In the genomic region with DNA sequence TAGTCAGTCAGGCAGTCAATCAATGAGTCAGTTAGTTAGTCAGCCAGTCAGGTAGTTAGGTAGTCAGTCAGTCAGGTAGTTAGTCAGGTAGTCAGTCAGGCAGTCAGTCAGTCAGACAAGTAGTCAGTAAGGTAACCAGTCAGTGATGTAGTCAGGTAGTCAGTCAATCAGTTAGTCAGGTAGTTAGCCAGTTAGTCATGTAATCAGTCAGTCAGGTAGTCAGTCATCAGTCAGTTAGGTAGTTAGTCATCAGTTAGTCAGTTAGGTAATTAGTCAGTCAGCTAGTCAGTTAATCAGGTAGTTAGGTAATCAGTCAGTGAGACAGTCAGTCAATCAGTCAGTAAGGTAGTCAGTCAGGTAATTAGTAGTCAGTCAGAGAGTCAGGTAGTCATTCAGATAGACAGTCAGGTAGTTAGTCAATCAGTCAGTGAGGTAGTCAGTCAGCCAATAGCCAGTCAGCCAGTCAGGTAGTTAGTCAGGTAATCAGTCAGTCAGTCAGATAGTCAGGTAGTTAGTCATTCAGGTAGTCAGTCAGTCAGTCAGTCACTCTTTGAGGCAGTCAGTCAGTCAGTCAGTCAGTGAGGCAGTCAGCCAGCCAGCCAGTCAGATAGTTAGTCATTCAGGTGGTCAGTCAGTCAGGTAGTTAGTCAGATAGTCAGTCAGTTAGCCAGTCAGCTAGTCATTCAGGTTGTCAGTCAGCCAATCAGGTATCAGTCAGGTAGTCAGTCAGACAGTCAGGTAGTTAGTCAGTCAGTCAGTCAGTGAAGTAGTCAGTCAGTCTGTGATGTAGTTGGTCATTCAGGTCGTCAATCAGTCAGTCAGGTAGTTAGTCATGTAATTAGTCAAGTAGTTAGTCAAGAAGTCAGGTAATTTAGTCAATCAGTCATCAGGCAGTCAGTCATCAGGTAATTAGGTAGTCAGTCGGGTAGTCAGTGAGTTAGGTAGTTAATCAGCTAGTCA, we compare ENCODE assay signal across 21 cellular contexts. TPM values are rescaled to one million over a fixed set of nuclear protein-coding genes. Genes with fewer than 3 reads are reported as not detected.
DNase-seq lines count a peak whose midpoint lies in the region; ATAC-seq and TF ChIP-seq lines count a peak whose summit lies in the region.
"Had no signal": no experiment of that assay in that cellular context is flagged by ENCODE, and none has a peak within 500 bp of the region (broad histone marks: within the 10 kb centered on the region; RNA-seq: fewer than 3 reads in every experiment).

No MANE protein-coding gene starts in this region.

- no peak for TF ChIP-seq CTCF in HEK293 (tag by site-specific recombination; IDR thresholded peaks at IDR 0.05)

- no peaks in the 10 kb centered on the region for H3K9me3 Mint-ChIP-seq in activated T-cell treated with anti-CD3 and anti-CD28 coated beads, Interleukin-2, amount 50 U/mL, for 24 hours
- no peaks in the 10 kb centered on the region for H3K9me3 Mint-ChIP-seq in activated T-cell treated with anti-CD3 and anti-CD28 coated beads, Interleukin-2, amount 50 U/mL, for 4 hours
- no peaks in the 10 kb centered on the region for H3K9me3 Mint-ChIP-seq in stimulated activated naive B cell treated with anti-CD40 and anti-IgM and Interleukin-4, amounts not matched to agents 10 μg/mL and 1 μg/mL and 100 μg/mL, for 72 hours

- no peaks in the 10 kb centered on the region for H3K27me3 Mint-ChIP-seq in activated T-cell treated with anti-CD3 and anti-CD28 coated beads, Interleukin-2, amount 50 U/mL, for 24 hours
- H3K27me3 Mint-ChIP-seq in activated T-cell treated with anti-CD3 and anti-CD28 coated beads, Interleukin-2, amount 50 U/mL, for 4 hours (ENCODE audit: low read depth), result no peaks in the 10 kb centered on the region
- H3K27me3 Mint-ChIP-seq in stimulated activated naive B cell treated with anti-CD40 and anti-IgM and Interleukin-4, amounts not matched to agents 10 μg/mL and 1 μg/mL and 100 μg/mL, for 72 hours, result no peaks in the 10 kb centered on the region

- H3K27ac ChIP-seq in HEK293 (ENCODE audit: extremely low read depth, low read depth, low read length), result no peak overlapping the region
- H3K27ac ChIP-seq: A549 had no signal

- H3K9me3 ChIP-seq in HEK293 (ENCODE audit: control insufficient read depth, insufficient read depth, low read depth, low read length), result no peaks in the 10 kb centered on the region
- H3K9me3 ChIP-seq: A549 had no signal

- peak; percentile 17 for DNase-seq in activated T-cell treated with anti-CD3 and anti-CD28 coated beads, Interleukin-2, amount 50 U/mL, for 24 hours
- no peak for DNase-seq in activated T-cell treated with anti-CD3 and anti-CD28 coated beads, Interleukin-2, amount 50 U/mL, for 4 hours
- peak; percentile 22 for DNase-seq in activated CD4-positive, CD25-positive, alpha-beta regulatory T cell treated with anti-CD3 and anti-CD28 coated beads, Interleukin-2, amount 50 U/mL, for 72 hours
- DNase-seq in mesenteric fat pad (ENCODE audit: low spot score), result peak; percentile 45
- DNase-seq in EL, result no peak
- DNase-seq in stimulated activated naive B cell treated with anti-CD40 and anti-IgM and Interleukin-4, amounts not matched to agents 10 μg/mL and 1 μg/mL and 100 μg/mL, for 72 hours, result no peak
- DNase-seq: DMS79, GOT3, MM.1S, NCI-H1048, NCI-H1417 treated with DMSO at 0.1 percent for 48 hours, NCI-H187 treated with DMSO at 0.1 percent for 48 hours, NCI-H2107, NCI-H446 treated with DMSO at 0.1 percent for 48 hours, NCI-H526 treated with DMSO at 0.1 percent for 48 hours, SHP77 had no signal

- H3K4me3 ChIP-seq in HEK293 (ENCODE audit: low read depth, low read length), result no peak overlapping the region
- H3K4me3 ChIP-seq: A549 had no signal

- no peaks in the 10 kb centered on the region for H3K4me1 Mint-ChIP-seq in activated T-cell treated with anti-CD3 and anti-CD28 coated beads, Interleukin-2, amount 50 U/mL, for 24 hours (ENCODE audit: low read depth)
- no peaks in the 10 kb centered on the region for H3K4me1 Mint-ChIP-seq in activated T-cell treated with anti-CD3 and anti-CD28 coated beads, Interleukin-2, amount 50 U/mL, for 4 hours (ENCODE audit: low read depth)
- H3K4me1 Mint-ChIP-seq in stimulated activated naive B cell treated with anti-CD40 and anti-IgM and Interleukin-4, amounts not matched to agents 10 μg/mL and 1 μg/mL and 100 μg/mL, for 72 hours, result no peaks in the 10 kb centered on the region

- POLR2A ChIA-PET in HEK293 (lab: Yijun Ruan, JAX), result no interaction called here

- H3K4me3 Mint-ChIP-seq in activated T-cell treated with anti-CD3 and anti-CD28 coated beads, Interleukin-2, amount 50 U/mL, for 24 hours, result no peak overlapping the region
- no peak overlapping the region for H3K4me3 Mint-ChIP-seq in activated T-cell treated with anti-CD3 and anti-CD28 coated beads, Interleukin-2, amount 50 U/mL, for 4 hours
- H3K4me3 Mint-ChIP-seq in stimulated activated naive B cell treated with anti-CD40 and anti-IgM and Interleukin-4, amounts not matched to agents 10 μg/mL and 1 μg/mL and 100 μg/mL, for 72 hours, result no peak overlapping the region

- no peaks in the 10 kb centered on the region for H3K36me3 ChIP-seq in HEK293 (ENCODE audit: control insufficient read depth in 2 of 2, insufficient read depth in 1 of 2, low read length in 2 of 2)
- H3K36me3 ChIP-seq: BE2C had no signal

- no peaks in the 10 kb centered on the region for H3K36me3 Mint-ChIP-seq in activated T-cell treated with anti-CD3 and anti-CD28 coated beads, Interleukin-2, amount 50 U/mL, for 24 hours (ENCODE audit: low read depth)
- H3K36me3 Mint-ChIP-seq in activated T-cell treated with anti-CD3 and anti-CD28 coated beads, Interleukin-2, amount 50 U/mL, for 4 hours (ENCODE audit: insufficient read depth), result no peaks in the 10 kb centered on the region
- no peaks in the 10 kb centered on the region for H3K36me3 Mint-ChIP-seq in stimulated activated naive B cell treated with anti-CD40 and anti-IgM and Interleukin-4, amounts not matched to agents 10 μg/mL and 1 μg/mL and 100 μg/mL, for 72 hours

- H3K4me1 ChIP-seq in HEK293 (ENCODE audit: control insufficient read depth, insufficient read depth, low read length), result no peaks in the 10 kb centered on the region
- H3K4me1 ChIP-seq: A549, BE2C had no signal

- CTCF ChIA-PET in HEK293 (lab: Yijun Ruan, JAX), result interaction anchor here (1.5 kb wide), 1 partner anchor 14 kb away, joined by 6 read pairs; no protein-coding TSS in a partner anchor

- ATAC-seq in activated T-cell treated with anti-CD3 and anti-CD28 coated beads, Interleukin-2, amount 50 U/mL, for 4 hours, result no peak
- no peak for ATAC-seq in stimulated activated naive B cell treated with anti-CD40 and anti-IgM and Interleukin-4, amounts not matched to agents 10 μg/mL and 1 μg/mL and 100 μg/mL, for 72 hours (replicated peaks)
- no peak for ATAC-seq in HG03108 (IDR thresholded peaks at IDR 0.05; ENCODE audit: unreplicated experiment)
- ATAC-seq: A549, HCT116 had no signal

- no peak overlapping the region for H3K27ac Mint-ChIP-seq in activated T-cell treated with anti-CD3 and anti-CD28 coated beads, Interleukin-2, amount 50 U/mL, for 24 hours
- H3K27ac Mint-ChIP-seq in stimulated activated naive B cell treated with anti-CD40 and anti-IgM and Interleukin-4, amounts not matched to agents 10 μg/mL and 1 μg/mL and 100 μg/mL, for 72 hours, result no peak overlapping the region

TF ChIP-seq in HEK293, 187 proteins besides CTCF, POLR2A, EP300 and RAD21 (continues in another document):
- TF ChIP-seq ZNF596 (tag by site-specific recombination; IDR thresholded peaks at IDR 0.05) (no peak), ZNF843 (tag by site-specific recombination; IDR thresholded peaks at IDR 0.05) (no peak), TSHZ1 (tag by site-specific recombination; IDR thresholded peaks at IDR 0.05; ENCODE audit: borderline replicate concordance) (no peak), SALL2 (tag by site-specific recombination; IDR thresholded peaks at IDR 0.05; ENCODE audit: borderline replicate concordance) (no peak), ZNF169 (tag by site-specific recombination; IDR thresholded peaks at IDR 0.05) (0 out of 2 replicates have a peak, but pooled peaks have one; percentile 19)

RNA-seq across cellular contexts. Expression of gene KRTAP10-1, which starts 15.3 kb away (rescaled TPM):
- not detected for total RNA-seq in activated T-cell treated with anti-CD3 and anti-CD28 coated beads, Interleukin-2, amount 50 U/mL, for 4 hours
- total RNA-seq in mesenteric fat pad, result not detected

RNA-seq across cellular contexts. Expression of gene KRTAP10-2, which starts 26.6 kb away (rescaled TPM):
- not detected for total RNA-seq in activated T-cell treated with anti-CD3 and anti-CD28 coated beads, Interleukin-2, amount 50 U/mL, for 4 hours
- total RNA-seq in mesenteric fat pad, result not detected

RNA-seq across cellular contexts. Expression of gene KRTAP10-3, which starts 33.9 kb away (rescaled TPM):
- not detected for total RNA-seq in activated T-cell treated with anti-CD3 and anti-CD28 coated beads, Interleukin-2, amount 50 U/mL, for 4 hours
- not detected for total RNA-seq in mesenteric fat pad

RNA-seq across cellular contexts. Expression of gene KRTAP10-4, which starts 48.8 kb away (rescaled TPM):
- total RNA-seq in activated T-cell treated with anti-CD3 and anti-CD28 coated beads, Interleukin-2, amount 50 U/mL, for 4 hours, result not detected
- total RNA-seq in mesenteric fat pad, result not detected

RNA-seq across cellular contexts. Expression of gene KRTAP10-5, which starts 55.7 kb away (rescaled TPM):
- total RNA-seq in activated T-cell treated with anti-CD3 and anti-CD28 coated beads, Interleukin-2, amount 50 U/mL, for 4 hours, result not detected
- not detected for total RNA-seq in mesenteric fat pad

Comparison
In these comparisons a context has a peak if more than half of its experiments do, and no peak if none do; other contexts are left out.
1. DNase-seq: peak in activated T-cell treated with anti-CD3 and anti-CD28 coated beads, Interleukin-2, amount 50 U/mL, for 24 hours (single experiment), activated CD4-positive, CD25-positive, alpha-beta regulatory T cell treated with anti-CD3 and anti-CD28 coated beads, Interleukin-2, amount 50 U/mL, for 72 hours (single experiment) and mesenteric fat pad (single experiment); none in activated T-cell treated with anti-CD3 and anti-CD28 coated beads, Interleukin-2, amount 50 U/mL, for 4 hours (single experiment), EL (single experiment) and stimulated activated naive B cell treated with anti-CD40 and anti-IgM and Interleukin-4, amounts not matched to agents 10 μg/mL and 1 μg/mL and 100 μg/mL, for 72 hours (single experiment).